ENCODE assay signal across 8 cellular contexts in genomic region chr2:17470855-17471641, GRCh38. TPM values are rescaled to one million over a fixed set of nuclear protein-coding genes. Genes with fewer than 3 reads are reported as not detected.
DNase-seq lines count a peak whose midpoint lies in the region; ATAC-seq, FAIRE-seq and TF ChIP-seq lines count a peak whose summit lies in the region.

No MANE protein-coding gene starts in this region.

- peak; percentile 51; the same call in 1 of the 3 replicates for TF ChIP-seq CTCF in GM12872 (IDR thresholded peaks at IDR 0.05; ENCODE audit: insufficient read depth, low read depth, low read length)
- peak; percentile 39 for TF ChIP-seq CTCF in bronchial epithelial cell (IDR thresholded peaks at IDR 0.05; ENCODE audit: insufficient read depth, low read length, severe bottlenecking)

- DNase-seq in NCI-H1092 treated with DMSO at 0.1 percent for 48 hours (lab: John Stamatoyannopoulos, UW) (peak; percentile 11), bronchial epithelial cell (ENCODE audit: low read depth) (peak; percentile 75), non-pigmented ciliary epithelial cell (ENCODE audit: low read depth) (peak; percentile 45), NCI-H1417 treated with DMSO at 0.1 percent for 48 hours (lab: John Stamatoyannopoulos, UW) (no peak), cerebellum (ENCODE audit: low spot score) (no peak)
- no peak for DNase-seq in stimulated activated CD8-positive, alpha-beta memory T cell treated with anti-CD3 and anti-CD28 coated beads, Interleukin-4, amount 100 ng/mL, for 48 hours

- ATAC-seq in HG03159 (IDR thresholded peaks at IDR 0.05; ENCODE audit: unreplicated experiment), result no peak

- H3K36me3 ChIP-seq in bronchial epithelial cell (ENCODE audit: control insufficient read depth, insufficient read depth, low read length), result no peaks in the 10 kb centered on the region

- FAIRE-seq in bronchial epithelial cell (lab: Jason Lieb, UNC), result no peak

- no peak overlapping the region for H3K4me3 ChIP-seq in bronchial epithelial cell (ENCODE audit: low read depth, low read length)

- H3K27me3 ChIP-seq in bronchial epithelial cell (ENCODE audit: control insufficient read depth, insufficient read depth, low read length), result no peaks in the 10 kb centered on the region

RNA-seq across cellular contexts. Expression of gene RAD51AP2, which starts 47.2 kb away (rescaled TPM):
- 0.13 TPM in 1 of 2 replicates, not detected in the other for total RNA-seq in bronchial epithelial cell
- 0.54 TPM for total RNA-seq in cerebellum

Comparison
In these comparisons a context has a peak if more than half of its experiments do, and no peak if none do; other contexts are left out.
1. DNase-seq: peak in NCI-H1092 treated with DMSO at 0.1 percent for 48 hours (single experiment), bronchial epithelial cell (single experiment) and non-pigmented ciliary epithelial cell (single experiment); none in NCI-H1417 treated with DMSO at 0.1 percent for 48 hours (single experiment), cerebellum (single experiment) and stimulated activated CD8-positive, alpha-beta memory T cell treated with anti-CD3 and anti-CD28 coated beads, Interleukin-4, amount 100 ng/mL, for 48 hours (single experiment).